Comparison of ENCODE assay signal across 15 cellular contexts in the genomic region with DNA sequence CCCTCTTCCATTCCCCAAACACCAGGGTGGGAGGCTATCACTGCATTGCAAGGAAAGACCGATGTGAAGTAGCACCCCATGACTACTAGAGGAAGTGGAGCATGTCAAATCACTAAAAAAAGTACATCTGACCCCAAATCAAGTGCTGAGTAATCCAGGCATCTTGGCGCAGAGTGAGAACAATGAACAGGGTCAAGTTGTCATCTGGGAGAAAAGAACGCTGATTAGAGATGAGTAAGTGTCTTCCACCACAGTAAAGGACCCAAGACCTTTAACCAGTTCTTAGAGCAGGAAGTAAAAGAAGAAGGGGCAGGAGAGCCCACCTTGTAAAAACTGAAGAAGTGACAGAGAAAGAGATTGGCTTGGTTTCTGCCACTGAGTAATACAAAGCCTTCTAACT.
A peak's percentile ranks its signal among the peaks of the same experiment; 100 is the strongest.
DNase-seq lines count a peak whose midpoint lies in the region; TF ChIP-seq lines count a peak whose summit lies in the region.
"Had no signal": no experiment of that assay in that cellular context is flagged by ENCODE, and none has a peak within 500 bp of the region (broad histone marks: within the 10 kb centered on the region; RNA-seq: fewer than 3 reads in every experiment).

No MANE protein-coding gene starts in this region.

- no peak overlapping the region; the same call in 1 of the 2 replicates for H3K27ac Mint-ChIP-seq in HFFc6

- H3K4me1 Mint-ChIP-seq in HFFc6 (ENCODE audit: low read depth): peaks cover 28% of the 10 kb centered on the region

- in situ Hi-C loops in astrocyte of the spinal cord (cut with HindIII; ENCODE audit: low sequenced_read_pairs): no loop called here
- in situ Hi-C loops in GM13977 (cut with MboI; ENCODE audit: low pct_unique_long_range_greater_than_20kb, low sequenced_read_pairs, unreplicated experiment): no loop called here

- H3K9me3 Mint-ChIP-seq in HFFc6: no peaks in the 10 kb centered on the region; the same call in 1 of the 2 replicates

- intact Hi-C loops in posterior vena cava (cut with DNase I): loop anchor here in 1 of 2 donors (10.0 kb wide), 1 partner anchor 1197 kb away; no protein-coding TSS in a partner anchor

- H3K4me3 Mint-ChIP-seq in HFFc6: no peak overlapping the region

- H3K27me3 Mint-ChIP-seq in HFFc6 (ENCODE audit: insufficient read depth): no peaks in the 10 kb centered on the region; the same call in 1 of the 2 replicates

- H3K4me3 ChIP-seq in astrocyte of the spinal cord (ENCODE audit: low read depth, low read length): no peak overlapping the region
- H3K4me3 ChIP-seq: colonic mucosa, MG63, uterus had no signal

- DNase-seq in COLO829 (ENCODE audit: low spot score) (peak; percentile 48), HFFc6 (peak; percentile 35), astrocyte of the spinal cord (ENCODE audit: low read depth, low spot score) (peak; percentile 67), iris pigment epithelial cell (ENCODE audit: low read depth) (peak; percentile 72), GM13977 (ENCODE audit: low spot score) (no peak), NCI-H1417 (lab: John Stamatoyannopoulos, UW) (no peak), posterior vena cava (ENCODE audit: low spot score) (no peak)
- no peak for DNase-seq in stimulated activated CD4-positive, alpha-beta T cell treated with anti-CD3 and anti-CD28 coated beads, Interleukin-2, amount 100 ng/mL, for 24 hours
- DNase-seq: aorta; Calu3; colonic mucosa; MG63; NCI-H1694; stimulated activated CD4-positive, alpha-beta T cell treated with anti-CD3 and anti-CD28 coated beads, Interleukin-1b, Interleukin-23, amount 100 ng/mL, for 48 hours; uterus had no signal

- peaks cover under 1% of the 10 kb centered on the region for H3K36me3 Mint-ChIP-seq in HFFc6 (ENCODE audit: low read depth)

- TF ChIP-seq CTCF in HFFc6 (IDR thresholded peaks at IDR 0.05) (no peak), astrocyte of the spinal cord (IDR thresholded peaks at IDR 0.05; ENCODE audit: low read depth, low read length) (no peak), GM13977 (IDR thresholded peaks at IDR 0.05; ENCODE audit: extremely low read depth, insufficient read depth, missing control alignments) (no peak)

Comparison
In these comparisons a context has a peak if more than half of its experiments do, and no peak if none do; other contexts are left out.
1. DNase-seq: peak in COLO829 (single experiment), HFFc6 (single experiment), astrocyte of the spinal cord (single experiment) and iris pigment epithelial cell (single experiment); none in GM13977 (single experiment), NCI-H1417 (0 of 3), posterior vena cava (single experiment) and stimulated activated CD4-positive, alpha-beta T cell treated with anti-CD3 and anti-CD28 coated beads, Interleukin-2, amount 100 ng/mL, for 24 hours (0 of 2).